ENCODE assay signal across 8 cellular contexts in the genomic region with DNA sequence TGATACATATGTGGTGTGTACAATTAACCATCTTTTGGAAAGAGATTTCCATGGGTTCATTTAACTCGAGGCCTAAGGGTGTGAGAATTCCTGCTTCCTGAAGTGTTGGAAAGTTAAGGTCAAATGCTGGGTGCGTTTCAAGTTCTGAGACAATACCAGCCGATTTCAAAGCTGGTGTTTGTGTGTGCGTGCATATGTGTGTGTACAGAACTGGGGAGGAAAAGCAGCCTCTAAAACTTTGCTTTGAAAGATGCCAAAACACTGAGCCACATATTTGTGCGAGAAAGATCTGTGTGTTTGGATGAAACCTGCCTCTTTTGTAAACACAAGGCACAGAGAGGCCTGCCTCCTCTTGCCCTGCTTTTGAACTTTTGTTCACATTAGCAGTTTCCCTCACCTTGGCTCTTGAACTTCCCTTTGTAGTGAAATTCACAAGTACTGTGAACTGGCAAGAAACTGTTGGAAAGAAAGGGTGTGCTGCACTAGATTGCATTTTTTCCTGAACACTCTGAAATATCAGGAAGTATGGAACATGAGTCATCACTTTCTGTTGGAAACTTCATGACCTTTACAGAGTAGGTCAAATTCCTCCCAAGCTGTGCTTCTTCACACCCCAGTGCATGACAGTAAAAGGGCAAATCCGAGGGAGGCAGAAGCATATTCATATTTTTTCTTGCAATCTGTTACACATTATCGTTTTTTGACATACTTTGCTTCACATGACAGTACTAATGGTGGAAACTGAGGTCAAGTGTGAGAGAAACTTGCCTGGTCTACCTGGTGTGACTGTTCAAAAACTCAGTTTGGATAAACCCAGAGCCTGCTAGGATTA.
DNase-seq lines count a peak whose midpoint lies in the region; ATAC-seq lines count a peak whose summit lies in the region.

No MANE protein-coding gene starts in this region.

- no peaks in the 10 kb centered on the region for H3K4me1 Mint-ChIP-seq in activated naive CD4-positive, alpha-beta T cell treated with anti-CD3 and anti-CD28 coated beads, Interleukin-2, amount 10 ng/mL, durations not matched to agents 7 days and 5 days

- peaks cover 11% of the 10 kb centered on the region for H3K27me3 Mint-ChIP-seq in activated naive CD4-positive, alpha-beta T cell treated with anti-CD3 and anti-CD28 coated beads, Interleukin-2, amount 10 ng/mL, durations not matched to agents 7 days and 5 days

- H3K27ac Mint-ChIP-seq in activated naive CD4-positive, alpha-beta T cell treated with anti-CD3 and anti-CD28 coated beads, Interleukin-2, amount 10 ng/mL, durations not matched to agents 7 days and 5 days, result no peak overlapping the region

- no peaks in the 10 kb centered on the region for H3K36me3 Mint-ChIP-seq in activated naive CD4-positive, alpha-beta T cell treated with anti-CD3 and anti-CD28 coated beads, Interleukin-2, amount 10 ng/mL, durations not matched to agents 7 days and 5 days

- H3K9me3 Mint-ChIP-seq in activated naive CD4-positive, alpha-beta T cell treated with anti-CD3 and anti-CD28 coated beads, Interleukin-2, amount 10 ng/mL, durations not matched to agents 7 days and 5 days, result no peaks in the 10 kb centered on the region

- ATAC-seq in HG02759 (IDR thresholded peaks at IDR 0.05; ENCODE audit: unreplicated experiment), result no peak

- CTCF ChIA-PET in activated naive CD4-positive, alpha-beta T cell treated with anti-CD3 and anti-CD28 coated beads, Interleukin-2, amount 10 ng/mL, durations not matched to agents 7 days and 5 days (lab: Charles Lee), result no interaction called here

- DNase-seq in DMS53 treated with DMSO at 0.1 percent for 48 hours (lab: John Stamatoyannopoulos, UW; ENCODE audit: unreplicated experiment), result peak; percentile 64
- DNase-seq in SW 1271 (lab: John Stamatoyannopoulos, UW), result peak; percentile 75 to 97
- DNase-seq in globus pallidus (ENCODE audit: low spot score), result peak; percentile 11
- DNase-seq in putamen (ENCODE audit: low spot score), result peak; percentile 23
- no peak for DNase-seq in activated naive CD4-positive, alpha-beta T cell treated with anti-CD3 and anti-CD28 coated beads, Interleukin-2, amount 10 ng/mL, durations not matched to agents 7 days and 5 days
- DNase-seq in NCI-H1417 treated with DMSO at 0.1 percent for 48 hours (lab: John Stamatoyannopoulos, UW), result no peak
- DNase-seq in effector CD4-positive, alpha-beta T cell, result no peak

- no peak overlapping the region for H3K4me3 Mint-ChIP-seq in activated naive CD4-positive, alpha-beta T cell treated with anti-CD3 and anti-CD28 coated beads, Interleukin-2, amount 10 ng/mL, durations not matched to agents 7 days and 5 days

Comparison
In these comparisons a context has a peak if more than half of its experiments do, and no peak if none do; other contexts are left out.
1. DNase-seq: peak in DMS53 treated with DMSO at 0.1 percent for 48 hours (single experiment), SW 1271 (2 of 2), globus pallidus (single experiment) and putamen (single experiment); none in activated naive CD4-positive, alpha-beta T cell treated with anti-CD3 and anti-CD28 coated beads, Interleukin-2, amount 10 ng/mL, durations not matched to agents 7 days and 5 days (single experiment), NCI-H1417 treated with DMSO at 0.1 percent for 48 hours (single experiment) and effector CD4-positive, alpha-beta T cell (single experiment).